ENCODE assay signal across 12 cellular contexts in genomic region chr6:127102299-127102698, GRCh38. TPM values are rescaled to one million over a fixed set of nuclear protein-coding genes. Genes with fewer than 3 reads are reported as not detected.
A peak's percentile ranks its signal among the peaks of the same experiment; 100 is the strongest.
DNase-seq lines count a peak whose midpoint lies in the region; ATAC-seq and TF ChIP-seq lines count a peak whose summit lies in the region.
"Had no signal": no experiment of that assay in that cellular context is flagged by ENCODE, and none has a peak within 500 bp of the region (broad histone marks: within the 10 kb centered on the region; RNA-seq: fewer than 3 reads in every experiment).

No MANE protein-coding gene starts in this region.

- no peaks in the 10 kb centered on the region for H3K4me1 Mint-ChIP-seq in activated CD8-positive, alpha-beta memory T cell treated with anti-CD3 and anti-CD28 coated beads, Interleukin-2, amount 10 ng/mL, durations not matched to agents 7 days and 5 days
- H3K4me1 Mint-ChIP-seq: immature natural killer cell, neural progenitor cell had no signal

- H3K4me1 ChIP-seq in gastroesophageal sphincter (peaks cover 3 to 35% (median 6%) of the 10 kb centered on the region in 3 donors), vagina (no peaks in the 10 kb centered on the region)
- H3K4me1 ChIP-seq: neural progenitor cell had no signal

- DNase-seq in A172 (ENCODE audit: low spot score), result peak; percentile 64
- peak; percentile 55 to 69 for DNase-seq in HL-60 (ENCODE audit: low read depth in 1 of 2, low spot score in 1 of 2)
- DNase-seq in SW 1271 (lab: John Stamatoyannopoulos, UW), result peak; percentile 47 to 72
- no peak for DNase-seq in activated CD8-positive, alpha-beta memory T cell treated with anti-CD3 and anti-CD28 coated beads, Interleukin-2, amount 10 ng/mL, durations not matched to agents 7 days and 5 days
- DNase-seq in vagina (ENCODE audit: extremely low spot score in 2 of 2), result no peak
- DNase-seq in amniotic stem cell (lab: John Stamatoyannopoulos, UW), result no peak
- DNase-seq: immature natural killer cell, NCI-H1694 had no signal

- WGBS in gastroesophageal sphincter (ENCODE audit: low coverage in 1 of 2), 2 donors, result 6 to 30% methylated on average over 2 of the region's 2 CpGs

- H3K27ac ChIP-seq in HL-60 (replicated peaks) (peak overlapping the region; percentile 35), gastroesophageal sphincter (peak overlapping the region in 3 of 4 donors; percentile 48 to 78 (median 77)), vagina (no peak overlapping the region)
- H3K27ac ChIP-seq: neural progenitor cell had no signal

- TF ChIP-seq CTCF in HL-60 (IDR thresholded peaks at IDR 0.05; ENCODE audit: insufficient read depth, low read length) (no peak), gastroesophageal sphincter (IDR thresholded peaks at IDR 0.05) (no peak), vagina (IDR thresholded peaks at IDR 0.05) (no peak)

- H3K4me3 Mint-ChIP-seq in activated CD8-positive, alpha-beta memory T cell treated with anti-CD3 and anti-CD28 coated beads, Interleukin-2, amount 10 ng/mL, durations not matched to agents 7 days and 5 days, result no peak overlapping the region
- H3K4me3 Mint-ChIP-seq: immature natural killer cell, neural progenitor cell had no signal

- ATAC-seq in gastroesophageal sphincter, result peak; percentile 100
- no peak for ATAC-seq in GM19324 (IDR thresholded peaks at IDR 0.05; ENCODE audit: low FRiP score, unreplicated experiment)
- ATAC-seq in activated CD8-positive, alpha-beta memory T cell treated with anti-CD3 and anti-CD28 coated beads, Interleukin-2, amount 10 ng/mL, durations not matched to agents 7 days and 5 days, result no peak
- ATAC-seq: activated CD4-positive, CD25-positive, alpha-beta regulatory T cell treated with anti-CD3 and anti-CD28 coated beads, Interleukin-2, amount 50 U/mL, for 24 hours had no signal

- H3K4me3 ChIP-seq in HL-60 (replicated peaks; ENCODE audit: insufficient read depth, low read length) (no peak overlapping the region), gastroesophageal sphincter (no peak overlapping the region), vagina (no peak overlapping the region)
- H3K4me3 ChIP-seq: neural progenitor cell had no signal

- CTCF ChIA-PET in activated CD8-positive, alpha-beta memory T cell treated with anti-CD3 and anti-CD28 coated beads, Interleukin-2, amount 10 ng/mL, durations not matched to agents 7 days and 5 days (lab: Charles Lee), result interaction anchor here (1.5 kb wide), 1 partner anchor 18 kb away, joined by 3 read pairs; no protein-coding TSS in a partner anchor

- intact Hi-C loops in vagina (cut with DNase I), result no loop called here

- TF ChIP-seq POLR2A in gastroesophageal sphincter (IDR thresholded peaks at IDR 0.05) (no peak), vagina (IDR thresholded peaks at IDR 0.05) (no peak)

- H3K36me3 ChIP-seq in gastroesophageal sphincter, result no peaks in the 10 kb centered on the region
- no peaks in the 10 kb centered on the region for H3K36me3 ChIP-seq in vagina
- H3K36me3 ChIP-seq: neural progenitor cell had no signal

- H3K27ac Mint-ChIP-seq in activated CD8-positive, alpha-beta memory T cell treated with anti-CD3 and anti-CD28 coated beads, Interleukin-2, amount 10 ng/mL, durations not matched to agents 7 days and 5 days, result no peak overlapping the region
- H3K27ac Mint-ChIP-seq: immature natural killer cell, neural progenitor cell had no signal

- H3K9me3 ChIP-seq in gastroesophageal sphincter (no peaks in the 10 kb centered on the region), vagina (no peaks in the 10 kb centered on the region)

- peaks cover 30% of the 10 kb centered on the region for H3K27me3 Mint-ChIP-seq in activated CD8-positive, alpha-beta memory T cell treated with anti-CD3 and anti-CD28 coated beads, Interleukin-2, amount 10 ng/mL, durations not matched to agents 7 days and 5 days

- TF ChIP-seq EP300 in gastroesophageal sphincter (IDR thresholded peaks at IDR 0.05), result peak; percentile 87

- H3K27me3 ChIP-seq in HL-60 (ENCODE audit: insufficient read depth, poor library complexity, severe bottlenecking) (no peaks in the 10 kb centered on the region), gastroesophageal sphincter (no peaks in the 10 kb centered on the region), vagina (no peaks in the 10 kb centered on the region)
- H3K27me3 ChIP-seq: neural progenitor cell had no signal

- no peaks in the 10 kb centered on the region for H3K36me3 Mint-ChIP-seq in activated CD8-positive, alpha-beta memory T cell treated with anti-CD3 and anti-CD28 coated beads, Interleukin-2, amount 10 ng/mL, durations not matched to agents 7 days and 5 days
- H3K36me3 Mint-ChIP-seq: immature natural killer cell, neural progenitor cell had no signal

- H3K9me3 Mint-ChIP-seq in activated CD8-positive, alpha-beta memory T cell treated with anti-CD3 and anti-CD28 coated beads, Interleukin-2, amount 10 ng/mL, durations not matched to agents 7 days and 5 days (ENCODE audit: low read depth), result no peaks in the 10 kb centered on the region
- H3K9me3 Mint-ChIP-seq: immature natural killer cell, neural progenitor cell had no signal

RNA-seq across cellular contexts. Expression of gene RSPO3, which starts 16.2 kb away (rescaled TPM):
- total RNA-seq in A172 (2014; rRNA removed; shearing (Covaris generic)), result not detected in 2 replicates
- total RNA-seq in gastroesophageal sphincter, result 100 to 1,000 TPM in 1 of 4 donors, 10 to 100 TPM in 3; 61.0 to 117 (median 79.6) TPM
- not detected for total RNA-seq in activated CD8-positive, alpha-beta memory T cell treated with anti-CD3 and anti-CD28 coated beads, Interleukin-2, amount 10 ng/mL, durations not matched to agents 7 days and 5 days
- total RNA-seq in vagina, result 14.0 TPM

Comparison
In these comparisons a context has a peak if more than half of its experiments do, and no peak if none do; other contexts are left out.
1. DNase-seq: peak in A172 (single experiment), HL-60 (2 of 2) and SW 1271 (2 of 2); none in activated CD8-positive, alpha-beta memory T cell treated with anti-CD3 and anti-CD28 coated beads, Interleukin-2, amount 10 ng/mL, durations not matched to agents 7 days and 5 days (single experiment), vagina (0 of 2) and amniotic stem cell (single experiment).
2. RNA of gene RSPO3, which starts 16.2 kb away (total RNA-seq): 61.0 to 117 TPM in gastroesophageal sphincter and 14.0 TPM in vagina (single experiment); not detected in A172 and not detected in activated CD8-positive, alpha-beta memory T cell treated with anti-CD3 and anti-CD28 coated beads, Interleukin-2, amount 10 ng/mL, durations not matched to agents 7 days and 5 days; every median in the first group is over 10 times any median in the second.